ENCODE assay signal across 12 cellular contexts in genomic region chr6:168088161-168089106, GRCh38. TPM values are rescaled to one million over a fixed set of nuclear protein-coding genes. Genes with fewer than 3 reads are reported as not detected.
A peak's percentile ranks its signal among the peaks of the same experiment; 100 is the strongest.
DNase-seq lines count a peak whose midpoint lies in the region; ATAC-seq and TF ChIP-seq lines count a peak whose summit lies in the region.
"Had no signal": no experiment of that assay in that cellular context is flagged by ENCODE, and none has a peak within 500 bp of the region (broad histone marks: within the 10 kb centered on the region; RNA-seq: fewer than 3 reads in every experiment).

No MANE protein-coding gene starts in this region.

- H3K27ac ChIP-seq in endodermal cell (ENCODE audit: low read depth, low read length) = peak overlapping the region; percentile 89
- peak overlapping the region; percentile 43 for H3K27ac ChIP-seq in mesenchymal stem cell (ENCODE audit: low read length, poor library complexity, severe bottlenecking)
- peak overlapping the region in 3 of 4 donors; percentile 32 to 51 (median 45) for H3K27ac ChIP-seq in transverse colon
- H3K27ac ChIP-seq in naive thymus-derived CD4-positive, alpha-beta T cell (ENCODE audit: low read depth, low read length) = no peak overlapping the region
- H3K27ac ChIP-seq: thoracic aorta had no signal

- no peak for ATAC-seq in naive thymus-derived CD4-positive, alpha-beta T cell

- TF ChIP-seq POLR2A in transverse colon (IDR thresholded peaks at IDR 0.05) = no peak

- peaks cover 3% of the 10 kb centered on the region for H3K9me3 Mint-ChIP-seq in endodermal cell
- peaks cover 0 to 13% (median 3%) of the 10 kb centered on the region in 11 donors for H3K9me3 Mint-ChIP-seq in naive thymus-derived CD4-positive, alpha-beta T cell

- intact Hi-C loops in transverse colon (cut with DNase I; ENCODE audit: low total_unique reads) = no loop called here
- intact Hi-C loops in naive thymus-derived CD4-positive, alpha-beta T cell (cut with micrococcal nuclease) = no loop called here

- H3K18ac ChIP-seq in mesenchymal stem cell (ENCODE audit: low read depth in 1 of 2, low read length in 2 of 2) = peak overlapping the region; percentile 69 to 81

- H3K4me2 ChIP-seq in mesenchymal stem cell (ENCODE audit: low read length, poor library complexity, severe bottlenecking) = peak overlapping the region; percentile 36

- no peaks in the 10 kb centered on the region for H3K36me3 Mint-ChIP-seq in endodermal cell (ENCODE audit: low read depth)
- H3K36me3 Mint-ChIP-seq in naive thymus-derived CD4-positive, alpha-beta T cell = peaks cover 0 to 4% (median 0%) of the 10 kb centered on the region in 5 donors

- no peaks in the 10 kb centered on the region for H3K27me3 Mint-ChIP-seq in endodermal cell (ENCODE audit: insufficient read depth)
- peaks cover 0 to 10% (median 0%) of the 10 kb centered on the region in 5 donors for H3K27me3 Mint-ChIP-seq in naive thymus-derived CD4-positive, alpha-beta T cell

- H3K27me3 ChIP-seq in endodermal cell (ENCODE audit: control insufficient read depth, insufficient read depth, low read length, poor library complexity, severe bottlenecking) (no peaks in the 10 kb centered on the region), mesenchymal stem cell (ENCODE audit: control insufficient read depth in 1 of 2, insufficient read depth in 1 of 2, low read length in 2 of 2) (peaks cover 18 to 31% of the 10 kb centered on the region in 2 experiments), transverse colon (no peaks in the 10 kb centered on the region)
- H3K27me3 ChIP-seq in naive thymus-derived CD4-positive, alpha-beta T cell (ENCODE audit: control insufficient read depth in 2 of 2, insufficient read depth in 2 of 2, low read length in 2 of 2) = no peaks in the 10 kb centered on the region
- H3K27me3 ChIP-seq: gastrocnemius medialis had no signal

- peak overlapping the region; percentile 32 for H2AK5ac ChIP-seq in mesenchymal stem cell (ENCODE audit: low read length, severe bottlenecking)

- H4K91ac ChIP-seq in mesenchymal stem cell (ENCODE audit: low read length) = peak overlapping the region; percentile 91

- H3K27ac Mint-ChIP-seq in endodermal cell = no peak overlapping the region
- no peak overlapping the region for H3K27ac Mint-ChIP-seq in naive thymus-derived CD4-positive, alpha-beta T cell

- no peak overlapping the region for H3K23ac ChIP-seq in mesenchymal stem cell (ENCODE audit: low read length in 2 of 2)

- TF ChIP-seq CTCF in endodermal cell (conservative IDR thresholded peaks at IDR 0.05) = no peak
- no peak for TF ChIP-seq CTCF in transverse colon (IDR thresholded peaks at IDR 0.05)

- H3K4me3 ChIP-seq in endodermal cell (ENCODE audit: low read length) (no peak overlapping the region), mesenchymal stem cell (ENCODE audit: insufficient read depth in 1 of 2, low read depth in 1 of 2, low read length in 2 of 2) (no peak overlapping the region), transverse colon (no peak overlapping the region)
- H3K4me3 ChIP-seq in naive thymus-derived CD4-positive, alpha-beta T cell (ENCODE audit: low read length) = no peak overlapping the region
- H3K4me3 ChIP-seq: gastrocnemius medialis, thoracic aorta had no signal

- H3K9ac ChIP-seq in endodermal cell (ENCODE audit: extremely low read depth, low read length, poor library complexity, severe bottlenecking) = no peak overlapping the region
- no peak overlapping the region for H3K9ac ChIP-seq in mesenchymal stem cell (ENCODE audit: low read length)

- H4K8ac ChIP-seq in mesenchymal stem cell (ENCODE audit: low read length) = peak overlapping the region; percentile 53

- H2BK5ac ChIP-seq in mesenchymal stem cell (ENCODE audit: low read depth, low read length, poor library complexity, severe bottlenecking) = no peak overlapping the region

- in situ Hi-C loops in transverse colon (cut with MboI; ENCODE audit: low pct_ligation_motif_present in 1 of 4, low pct_unique_long_range_greater_than_20kb in 1 of 4, low sequenced_read_pairs in 3 of 4) = no loop called here

- peak overlapping the region; percentile 71 for H2BK120ac ChIP-seq in mesenchymal stem cell (ENCODE audit: low read depth, low read length)

- peak overlapping the region; percentile 27 to 46 for H3K4ac ChIP-seq in mesenchymal stem cell (ENCODE audit: low read depth in 1 of 2, low read length in 2 of 2)

- H3K4me1 ChIP-seq in endodermal cell (ENCODE audit: control insufficient read depth, insufficient read depth, low read length) (peaks cover 9% of the 10 kb centered on the region), mesenchymal stem cell (ENCODE audit: control insufficient read depth, insufficient read depth, low read depth, low read length) (peaks cover 31% of the 10 kb centered on the region), transverse colon (peaks cover 12 to 29% (median 24%) of the 10 kb centered on the region in 4 donors)
- H3K4me1 ChIP-seq in naive thymus-derived CD4-positive, alpha-beta T cell (ENCODE audit: control insufficient read depth in 2 of 2, insufficient read depth in 2 of 2, low read length in 2 of 2) = no peaks in the 10 kb centered on the region

- DNase-seq in NCI-H1417 (lab: John Stamatoyannopoulos, UW) (peak; percentile 36 to 67 (median 44)), NCI-H1417 treated with DMSO at 0.1 percent for 48 hours (lab: John Stamatoyannopoulos, UW) (no peak), endodermal cell (peak; percentile 80), mesenchymal stem cell (peak; percentile 88), transverse colon (peak; percentile 70), SW 1271 (lab: John Stamatoyannopoulos, UW) (no peak), 8988T (no peak)
- no peak for DNase-seq in naive thymus-derived CD4-positive, alpha-beta T cell
- DNase-seq: gastrocnemius medialis, NCI-H146, T-helper 2 cell had no signal

- peak overlapping the region; percentile 86 to 93 for H2BK12ac ChIP-seq in mesenchymal stem cell (ENCODE audit: low read length in 2 of 2)

- CTCF ChIA-PET in naive thymus-derived CD4-positive, alpha-beta T cell (lab: Charles Lee) = no interaction called here

- H2BK15ac ChIP-seq in mesenchymal stem cell (ENCODE audit: low read depth, poor library complexity, severe bottlenecking) = peak overlapping the region; percentile 94

- no peaks in the 10 kb centered on the region for H3K79me1 ChIP-seq in mesenchymal stem cell (replicated peaks; ENCODE audit: low read length, poor library complexity, severe bottlenecking)

- H3K9me3 ChIP-seq in endodermal cell (ENCODE audit: control insufficient read depth, low read length) (no peaks in the 10 kb centered on the region), mesenchymal stem cell (ENCODE audit: control insufficient read depth, low read length) (peaks cover 4% of the 10 kb centered on the region), transverse colon (no peaks in the 10 kb centered on the region)
- peaks cover 0 to 7% (median 0%) of the 10 kb centered on the region in 3 experiments for H3K9me3 ChIP-seq in naive thymus-derived CD4-positive, alpha-beta T cell (ENCODE audit: control insufficient read depth in 2 of 3, low read length in 3 of 3)
- H3K9me3 ChIP-seq: gastrocnemius medialis, thoracic aorta had no signal

- peaks cover 9% of the 10 kb centered on the region for H3K4me1 Mint-ChIP-seq in endodermal cell
- no peaks in the 10 kb centered on the region for H3K4me1 Mint-ChIP-seq in naive thymus-derived CD4-positive, alpha-beta T cell

- peak overlapping the region in 1 of 2 experiments; percentile 78 for H3K14ac ChIP-seq in mesenchymal stem cell (ENCODE audit: low read length in 2 of 2)

- peak overlapping the region; percentile 29 for H2AFZ ChIP-seq in mesenchymal stem cell (ENCODE audit: low read depth, low read length)

- POLR2A ChIA-PET in naive thymus-derived CD4-positive, alpha-beta T cell (lab: Charles Lee) = no interaction called here

- H3K4me3 Mint-ChIP-seq in endodermal cell = no peak overlapping the region
- no peak overlapping the region for H3K4me3 Mint-ChIP-seq in naive thymus-derived CD4-positive, alpha-beta T cell

- H3K36me3 ChIP-seq in endodermal cell (ENCODE audit: control insufficient read depth, insufficient read depth, low read length) (no peaks in the 10 kb centered on the region), mesenchymal stem cell (ENCODE audit: control insufficient read depth in 1 of 2, insufficient read depth in 2 of 2, low read depth in 1 of 2, low read length in 2 of 2) (no peaks in the 10 kb centered on the region), transverse colon (no peaks in the 10 kb centered on the region)
- no peaks in the 10 kb centered on the region for H3K36me3 ChIP-seq in naive thymus-derived CD4-positive, alpha-beta T cell (ENCODE audit: control insufficient read depth in 2 of 3, insufficient read depth in 3 of 3, low read length in 3 of 3)
- H3K36me3 ChIP-seq: gastrocnemius medialis, thoracic aorta had no signal

- 59 to 70% methylated on average over 14 to 20 of the region's 20 CpGs for WGBS in endodermal cell (ENCODE audit: insufficient coverage in 1 of 2, insufficient read length in 1 of 2), 2 experiments
- 52% methylated on average over 19 of the region's 20 CpGs for WGBS in mesenchymal stem cell
- WGBS in transverse colon (ENCODE audit: low coverage in 1 of 2), 2 donors = 47 to 80% methylated on average over 1 to 12 of the region's 20 CpGs

- TF ChIP-seq EP300 in transverse colon (IDR thresholded peaks at IDR 0.05; ENCODE audit: low read depth) = no peak

RNA-seq across cellular contexts. Expression of gene FRMD1, which starts 9.4 kb away (rescaled TPM):
- total RNA-seq in endodermal cell = not detected
- not detected for polyA plus RNA-seq in endodermal cell (2013, experiment 1 of 2)
- polyA plus RNA-seq in endodermal cell (2013, experiment 2 of 2) = 0.04 TPM
- not detected for polyA plus RNA-seq in mesenchymal stem cell (2013, experiment 1 of 2)
- not detected for polyA plus RNA-seq in mesenchymal stem cell (2013, experiment 2 of 2)
- 10 to 100 TPM; 35.4 to 86.4 (median 47.7) TPM for total RNA-seq in transverse colon
- not detected for total RNA-seq in naive thymus-derived CD4-positive, alpha-beta T cell
- polyA plus RNA-seq in naive thymus-derived CD4-positive, alpha-beta T cell = not detected
- total RNA-seq: thoracic aorta had no signal

Comparison
In these comparisons a context has a peak if more than half of its experiments do, and no peak if none do; other contexts are left out.
1. DNase-seq: peak in NCI-H1417 (3 of 3), endodermal cell (single experiment), mesenchymal stem cell (single experiment) and transverse colon (single experiment); none in NCI-H1417 treated with DMSO at 0.1 percent for 48 hours (single experiment), SW 1271 (0 of 2), naive thymus-derived CD4-positive, alpha-beta T cell (0 of 9) and 8988T (single experiment).
2. RNA of gene FRMD1, which starts 9.4 kb away (total RNA-seq): 35.4 to 86.4 TPM in transverse colon; not detected in endodermal cell and not detected in naive thymus-derived CD4-positive, alpha-beta T cell; every median in the first group is over 10 times any median in the second.